ENCODE assay signal across 1 cellular context in genomic region chr16:70113982-70114826, GRCh38.
TF ChIP-seq lines count a peak whose summit lies in the region.

Gene PDPR (plus strand): TSS chr16:70114332. CDS start chr16:70120493, 6,161 bp downstream.

TF ChIP-seq in K562, 482 proteins besides CTCF, POLR2A, EP300 and RAD21 (continued from another document):
- peak; percentile 63; the same call in 1 of the 2 replicates for TF ChIP-seq MITF (IDR thresholded peaks at IDR 0.05)
- TF ChIP-seq TFE3 (CRISPR knock-in tag; IDR thresholded peaks at IDR 0.05): peak; percentile 43; the same call in 1 of the 2 replicates
- 0 out of 4 replicates have a peak, but pooled peaks of 1 of the 2 experiments have one; percentile 25 for TF ChIP-seq SRF (CRISPR knock-in tag; IDR thresholded peaks at IDR 0.05)
- TF ChIP-seq RB1 (IDR thresholded peaks at IDR 0.05; ENCODE audit: low read depth): peak; percentile 42; the same call in 1 of the 2 replicates
- peak; percentile 56; the same call in 1 of the 2 replicates for TF ChIP-seq ARID4B (CRISPR knock-in tag; IDR thresholded peaks at IDR 0.05)
- peak; percentile 44 to 64; a peak in 1 of 4 replicates for TF ChIP-seq SIN3A (IDR thresholded peaks at IDR 0.05; ENCODE audit: borderline replicate concordance in 2 of 2, control insufficient read depth in 1 of 2, low read depth in 2 of 2, low read length in 2 of 2)
- peak; percentile 71 for TF ChIP-seq NR2C1 (IDR thresholded peaks at IDR 0.05)
- peak; percentile 81 for TF ChIP-seq NR2C1 (tag; IDR thresholded peaks at IDR 0.05)
- peak; percentile 40; the same call in 1 of the 2 replicates for TF ChIP-seq POLR2AphosphoS5 (IDR thresholded peaks at IDR 0.05; ENCODE audit: control insufficient read depth, insufficient read depth, low read depth, low read length)
- peak; percentile 94 for TF ChIP-seq CXXC5 (CRISPR knock-in tag; IDR thresholded peaks at IDR 0.05)
- 0 out of 2 replicates have a peak, but pooled peaks have one; percentile 19 for TF ChIP-seq HCFC1 (IDR thresholded peaks at IDR 0.05; ENCODE audit: low read depth, low read length)
- TF ChIP-seq USF1 (CRISPR knock-in tag; IDR thresholded peaks at IDR 0.05): peak; percentile 91
- peak; percentile 29; the same call in 1 of the 2 replicates for TF ChIP-seq NKRF (IDR thresholded peaks at IDR 0.05; ENCODE audit: borderline replicate concordance)
- TF ChIP-seq MXI1 (IDR thresholded peaks at IDR 0.05; ENCODE audit: low read depth, low read length): 0 out of 2 replicates have a peak, but pooled peaks have one; percentile 27
- TF ChIP-seq SP1 (CRISPR knock-in tag; IDR thresholded peaks at IDR 0.05): peak; percentile 78
- TF ChIP-seq PRDM10 (IDR thresholded peaks at IDR 0.05; ENCODE audit: partially characterized antibody): peak; percentile 85
- peak; percentile 92 for TF ChIP-seq GMEB1 (CRISPR knock-in tag; IDR thresholded peaks at IDR 0.05)
- peak; percentile 90 for TF ChIP-seq USF2 (CRISPR knock-in tag; IDR thresholded peaks at IDR 0.05)
